In the genomic region with DNA sequence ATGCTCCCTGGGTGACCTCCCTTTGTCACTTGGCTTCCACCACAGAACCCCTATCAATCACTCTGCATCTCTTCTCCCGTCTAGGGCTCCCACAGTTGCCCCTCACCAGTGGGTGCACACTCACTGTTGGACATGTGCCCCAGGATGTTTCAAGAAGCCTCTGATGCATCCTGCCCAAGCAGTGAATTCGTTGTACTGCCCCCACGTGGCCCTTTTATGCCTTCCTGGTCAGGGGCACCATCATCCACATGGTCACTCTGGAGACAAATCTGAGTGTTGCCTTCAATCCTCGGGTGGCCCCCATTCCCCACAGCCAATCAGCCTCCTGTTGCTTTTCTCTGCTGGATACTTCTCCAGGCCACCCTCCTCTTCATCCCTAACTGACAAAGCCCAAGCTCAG, we compare ENCODE assay signal across 12 cellular contexts. TPM values are rescaled to one million over a fixed set of nuclear protein-coding genes. Genes with fewer than 3 reads are reported as not detected.
DNase-seq lines count a peak whose midpoint lies in the region; ATAC-seq and TF ChIP-seq lines count a peak whose summit lies in the region.
"Had no signal": no experiment of that assay in that cellular context is flagged by ENCODE, and none has a peak within 500 bp of the region (broad histone marks: within the 10 kb centered on the region; RNA-seq: fewer than 3 reads in every experiment).

No MANE protein-coding gene starts in this region.

- TF ChIP-seq CTCF in A673 (conservative IDR thresholded peaks at IDR 0.05; ENCODE audit: low read depth, low read length): peak; percentile 43
- TF ChIP-seq CTCF in GM12872 (IDR thresholded peaks at IDR 0.05; ENCODE audit: insufficient read depth, low read depth, low read length): peak; percentile 42; the same call in 2 of the 3 replicates
- TF ChIP-seq CTCF in fibroblast of villous mesenchyme (IDR thresholded peaks at IDR 0.05; ENCODE audit: insufficient read depth, low read depth, low read length): peak; percentile 29

- no peaks in the 10 kb centered on the region for H3K9me3 ChIP-seq in A673 (ENCODE audit: low read depth, low read length, poor library complexity, severe bottlenecking)

- H3K4me1 ChIP-seq in A673 (ENCODE audit: insufficient read depth, low read length, poor library complexity, severe bottlenecking): no peaks in the 10 kb centered on the region

- no peaks in the 10 kb centered on the region for H3K36me3 Mint-ChIP-seq in activated T-helper 1 cell treated with anti-CD3 and anti-CD28 coated beads, Interleukin-12 subunit alpha, Interleukin-12 subunit beta, Interleukin-2, Interleukin-4 antibody, amounts not matched to agents 30 ng/mL and 10 ng/mL and 1 ng/mL, durations not matched to agents 14 hours and 24 hours and 36 hours (ENCODE audit: low read depth)
- H3K36me3 Mint-ChIP-seq: IgD-negative memory B cell had no signal

- H3K27ac Mint-ChIP-seq in activated T-helper 1 cell treated with anti-CD3 and anti-CD28 coated beads, Interleukin-12 subunit alpha, Interleukin-12 subunit beta, Interleukin-2, Interleukin-4 antibody, amounts not matched to agents 30 ng/mL and 10 ng/mL and 1 ng/mL, durations not matched to agents 14 hours and 24 hours and 36 hours: no peak overlapping the region
- H3K27ac Mint-ChIP-seq: IgD-negative memory B cell had no signal

- DNase-seq in A673 (ENCODE audit: low spot score) (peak; percentile 17), RPMI7951 (ENCODE audit: low read depth) (peak; percentile 11), fibroblast of villous mesenchyme (ENCODE audit: low read depth) (peak; percentile 8), NCI-H187 (lab: John Stamatoyannopoulos, UW) (no peak)
- DNase-seq in activated T-helper 1 cell treated with anti-CD3 and anti-CD28 coated beads, Interleukin-12 subunit alpha, Interleukin-12 subunit beta, Interleukin-2, Interleukin-4 antibody, amounts not matched to agents 30 ng/mL and 10 ng/mL and 1 ng/mL, durations not matched to agents 14 hours and 24 hours and 36 hours (ENCODE audit: low spot score): no peak
- DNase-seq: H7, SIG-M5 had no signal

- H3K9me3 Mint-ChIP-seq in activated T-helper 1 cell treated with anti-CD3 and anti-CD28 coated beads, Interleukin-12 subunit alpha, Interleukin-12 subunit beta, Interleukin-2, Interleukin-4 antibody, amounts not matched to agents 30 ng/mL and 10 ng/mL and 1 ng/mL, durations not matched to agents 14 hours and 24 hours and 36 hours: no peaks in the 10 kb centered on the region
- H3K9me3 Mint-ChIP-seq: IgD-negative memory B cell had no signal

- H3K36me3 ChIP-seq in A673 (ENCODE audit: insufficient read depth, low read length, poor library complexity, severe bottlenecking): no peaks in the 10 kb centered on the region

- no peak overlapping the region for H3K4me3 ChIP-seq in A673 (ENCODE audit: low read depth, low read length, poor library complexity, severe bottlenecking)
- H3K4me3 ChIP-seq in fibroblast of villous mesenchyme (ENCODE audit: low read depth, low read length): no peak overlapping the region

- no peaks in the 10 kb centered on the region for H3K27me3 ChIP-seq in A673 (replicated peaks; ENCODE audit: insufficient read depth, low read depth, low read length, poor library complexity)

- intact Hi-C loops in A673 (cut with micrococcal nuclease; ENCODE audit: unreplicated experiment): no loop called here
- intact Hi-C loops in activated T-helper 1 cell treated with anti-CD3 and anti-CD28 coated beads, Interleukin-12 subunit alpha, Interleukin-12 subunit beta, Interleukin-2, Interleukin-4 antibody, amounts not matched to agents 30 ng/mL and 10 ng/mL and 1 ng/mL, durations not matched to agents 14 hours and 24 hours and 36 hours (cut with micrococcal nuclease): no loop called here

- POLR2A ChIA-PET in A673 (lab: Charles Lee; ENCODE audit: low non-redundant PET): no interaction called here

- H3K27me3 Mint-ChIP-seq in activated T-helper 1 cell treated with anti-CD3 and anti-CD28 coated beads, Interleukin-12 subunit alpha, Interleukin-12 subunit beta, Interleukin-2, Interleukin-4 antibody, amounts not matched to agents 30 ng/mL and 10 ng/mL and 1 ng/mL, durations not matched to agents 14 hours and 24 hours and 36 hours (ENCODE audit: insufficient read depth): peaks cover 4% of the 10 kb centered on the region

- no peak overlapping the region for H3K27ac ChIP-seq in A673 (ENCODE audit: low read depth, low read length, poor library complexity, severe bottlenecking)

- no peak overlapping the region for H3K4me3 Mint-ChIP-seq in activated T-helper 1 cell treated with anti-CD3 and anti-CD28 coated beads, Interleukin-12 subunit alpha, Interleukin-12 subunit beta, Interleukin-2, Interleukin-4 antibody, amounts not matched to agents 30 ng/mL and 10 ng/mL and 1 ng/mL, durations not matched to agents 14 hours and 24 hours and 36 hours
- H3K4me3 Mint-ChIP-seq: IgD-negative memory B cell had no signal

- CTCF ChIA-PET in A673 (lab: Charles Lee): interaction anchor here (1.4 kb wide), 1 partner anchor 146 kb away, joined by 4 read pairs; no protein-coding TSS in a partner anchor

- no TSS peak for BruUV-seq in A673 (replicated peaks; lab: Mats Ljungman, UMichigan)

- no peaks in the 10 kb centered on the region for H3K4me1 Mint-ChIP-seq in activated T-helper 1 cell treated with anti-CD3 and anti-CD28 coated beads, Interleukin-12 subunit alpha, Interleukin-12 subunit beta, Interleukin-2, Interleukin-4 antibody, amounts not matched to agents 30 ng/mL and 10 ng/mL and 1 ng/mL, durations not matched to agents 14 hours and 24 hours and 36 hours (ENCODE audit: low read depth)

- no peak for ATAC-seq in GM19324 (IDR thresholded peaks at IDR 0.05; ENCODE audit: low FRiP score, unreplicated experiment)
- no peak for ATAC-seq in HG02588 (IDR thresholded peaks at IDR 0.05; ENCODE audit: unreplicated experiment)

RNA-seq across cellular contexts. Expression of a gene that starts 12.2 kb away (rescaled TPM):
- total RNA-seq in A673 (2021): not detected in 2 replicates
- total RNA-seq in RPMI7951 (2014; rRNA removed; shearing (Covaris generic)): 1.2 TPM in 2 replicates
- total RNA-seq in fibroblast of villous mesenchyme: not detected in 2 replicates
- total RNA-seq in activated T-helper 1 cell treated with anti-CD3 and anti-CD28 coated beads, Interleukin-12 subunit alpha, Interleukin-12 subunit beta, Interleukin-2, Interleukin-4 antibody, amounts not matched to agents 30 ng/mL and 10 ng/mL and 1 ng/mL, durations not matched to agents 14 hours and 24 hours and 36 hours: not detected in 2 replicates
- total RNA-seq: G401, H7 had no signal

RNA-seq across cellular contexts. Expression of a gene that starts 21.6 kb away (rescaled TPM):
- total RNA-seq in A673 (2021) (102 and 113 TPM in 2 replicates), fibroblast of villous mesenchyme (235 and 242 TPM in 2 replicates)
- total RNA-seq in RPMI7951 (2014; rRNA removed; shearing (Covaris generic)): 189 and 239 TPM in 2 replicates
- 25.7 and 31.2 TPM in 2 replicates for total RNA-seq in activated T-helper 1 cell treated with anti-CD3 and anti-CD28 coated beads, Interleukin-12 subunit alpha, Interleukin-12 subunit beta, Interleukin-2, Interleukin-4 antibody, amounts not matched to agents 30 ng/mL and 10 ng/mL and 1 ng/mL, durations not matched to agents 14 hours and 24 hours and 36 hours

Comparison
In these comparisons a context has a peak if more than half of its experiments do, and no peak if none do; other contexts are left out.
1. DNase-seq: peak in A673 (single experiment), RPMI7951 (single experiment) and fibroblast of villous mesenchyme (single experiment); none in activated T-helper 1 cell treated with anti-CD3 and anti-CD28 coated beads, Interleukin-12 subunit alpha, Interleukin-12 subunit beta, Interleukin-2, Interleukin-4 antibody, amounts not matched to agents 30 ng/mL and 10 ng/mL and 1 ng/mL, durations not matched to agents 14 hours and 24 hours and 36 hours (single experiment) and NCI-H187 (0 of 2).
2. Peak in every context shown above with its lines, with median percentiles within 50 percentile points of each other: CTCF ChIP-seq.